Comparison of ENCODE assay signal across 20 cellular contexts in genomic region chr16:49782405-49782804, GRCh38.
DNase-seq lines count a peak whose midpoint lies in the region; ATAC-seq and TF ChIP-seq lines count a peak whose summit lies in the region.
"Had no signal": no experiment of that assay in that cellular context is flagged by ENCODE, and none has a peak within 500 bp of the region (broad histone marks: within the 10 kb centered on the region; RNA-seq: fewer than 3 reads in every experiment).

No MANE protein-coding gene starts in this region.

- intact Hi-C loops in heart right ventricle (cut with DNase I) (no loop called here), psoas muscle (cut with DNase I) (no loop called here)

- ATAC-seq in heart right ventricle (peak in 7 of 8 donors; percentile 24 to 68 (median 60)), psoas muscle (peak; percentile 31 to 39 (median 36)), GM18520 (IDR thresholded peaks at IDR 0.05; ENCODE audit: unreplicated experiment) (no peak)

- H3K27me3 ChIP-seq in heart right ventricle: no peaks in the 10 kb centered on the region
- no peaks in the 10 kb centered on the region for H3K27me3 ChIP-seq in psoas muscle (ENCODE audit: insufficient read depth in 3 of 3, low read length in 2 of 3)
- H3K27me3 ChIP-seq: MG63 had no signal

- WGBS in heart right ventricle, 2 donors: 47 to 71% methylated on average over 5 of the region's 5 CpGs
- WGBS in psoas muscle, 3 donors: 79 to 95% (median 80%) methylated on average over 5 of the region's 5 CpGs

- H3K4me3 ChIP-seq in LNCaP clone FGC (ENCODE audit: low read depth, low read length): no peak overlapping the region
- no peak overlapping the region for H3K4me3 ChIP-seq in heart right ventricle
- no peak overlapping the region for H3K4me3 ChIP-seq in psoas muscle
- H3K4me3 ChIP-seq: MG63 had no signal

- H3K4me1 ChIP-seq in heart right ventricle: peaks cover 0 to 53% (median 16%) of the 10 kb centered on the region in 9 donors
- H3K4me1 ChIP-seq in psoas muscle: peaks cover 23% of the 10 kb centered on the region

- H3K27ac ChIP-seq in C4-2B (peak overlapping the region; percentile 6; the same call in 1 of the 2 replicates), heart right ventricle (no peak overlapping the region), psoas muscle (no peak overlapping the region)

- no peak for TF ChIP-seq CTCF in C4-2B (conservative IDR thresholded peaks at IDR 0.05)
- TF ChIP-seq CTCF in LNCaP clone FGC (IDR thresholded peaks at IDR 0.05; ENCODE audit: control insufficient read depth, extremely low read depth, insufficient read depth): no peak
- TF ChIP-seq CTCF in heart right ventricle (IDR thresholded peaks at IDR 0.05): no peak
- no peak for TF ChIP-seq CTCF in psoas muscle (IDR thresholded peaks at IDR 0.05)

- DNase-seq in LNCaP clone FGC (ENCODE audit: low read depth) (peak; percentile 50), heart right ventricle (peak in 1 of 2 donors; percentile 25), psoas muscle (no peak), NCI-H146 treated with DMSO at 0.1 percent for 48 hours (lab: John Stamatoyannopoulos, UW; ENCODE audit: unreplicated experiment) (no peak)
- DNase-seq in stimulated activated CD4-positive, alpha-beta T cell treated with anti-CD3 and anti-CD28 coated beads, Interleukin-2, amount 100 ng/mL, for 48 hours: no peak
- DNase-seq: C1 segment of cervical spinal cord; CD8-positive, alpha-beta memory T cell; DMS 273 treated with DMSO at 0.1 percent for 48 hours; DMS79 treated with DMSO at 0.1 percent for 48 hours; GF-D8; HCEC 1CT; KBM-7; MG63; NCI-H1105 treated with DMSO at 0.1 percent for 48 hours; NCI-H146; NCI-H2029; NCI-H2227 treated with DMSO at 0.1 percent for 48 hours; SHP77 had no signal

- H3K9me3 ChIP-seq in heart right ventricle (no peaks in the 10 kb centered on the region), psoas muscle (no peaks in the 10 kb centered on the region)
- H3K9me3 ChIP-seq: MG63 had no signal

- H3K36me3 ChIP-seq in heart right ventricle: no peaks in the 10 kb centered on the region
- H3K36me3 ChIP-seq in psoas muscle (ENCODE audit: insufficient read depth in 1 of 2, low read depth in 1 of 2): no peaks in the 10 kb centered on the region
- H3K36me3 ChIP-seq: MG63 had no signal
